Comparison of ENCODE assay signal across 17 cellular contexts in the genomic region with DNA sequence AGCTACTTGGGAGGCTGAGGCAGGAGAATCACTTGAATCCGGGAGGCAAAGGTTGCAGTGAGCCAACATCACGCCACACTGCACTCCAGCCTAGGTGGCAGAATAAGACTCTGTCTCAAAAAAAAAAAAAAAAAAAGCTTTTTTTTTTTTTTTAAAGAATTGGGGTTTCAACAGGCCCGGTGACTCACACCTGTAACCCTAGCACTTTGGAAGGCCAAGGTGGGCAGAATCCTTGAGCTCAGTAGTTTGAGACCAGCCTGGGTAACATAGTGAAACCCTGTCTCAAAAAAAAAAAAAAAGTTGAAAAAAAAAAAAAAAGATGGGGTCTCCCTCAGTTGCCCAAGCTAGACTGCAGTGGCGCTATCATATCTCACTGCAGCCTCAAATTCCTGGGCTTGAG. TPM values are rescaled to one million over a fixed set of nuclear protein-coding genes. Genes with fewer than 3 reads are reported as not detected.
A peak's percentile ranks its signal among the peaks of the same experiment; 100 is the strongest.
DNase-seq lines count a peak whose midpoint lies in the region; ATAC-seq and TF ChIP-seq lines count a peak whose summit lies in the region.
"Had no signal": no experiment of that assay in that cellular context is flagged by ENCODE, and none has a peak within 500 bp of the region (broad histone marks: within the 10 kb centered on the region; RNA-seq: fewer than 3 reads in every experiment).

No MANE protein-coding gene starts in this region.

- peaks cover 14 to 21% of the 10 kb centered on the region in 2 donors for H3K36me3 Mint-ChIP-seq in activated naive CD4-positive, alpha-beta T cell treated with anti-CD3 and anti-CD28 coated beads, Interleukin-2, amount 50 U/mL, for 72 hours

- no peak for DNase-seq in activated naive CD4-positive, alpha-beta T cell treated with anti-CD3 and anti-CD28 coated beads, Interleukin-2, amount 50 U/mL, for 72 hours (ENCODE audit: low spot score in 2 of 2)
- no peak for DNase-seq in activated naive CD4-positive, alpha-beta T cell treated with Interleukin-2 at 50 U/mL for 16 hours
- peak in 1 of 2 experiments; percentile 74 for DNase-seq in PC-9
- no peak for DNase-seq in sigmoid colon
- DNase-seq in MG63 = no peak
- no peak for DNase-seq in inferior parietal cortex (ENCODE audit: extremely low spot score)
- DNase-seq: activated CD4-positive, alpha-beta T cell treated with anti-CD3 and anti-CD28 coated beads, Interleukin-2, amount 50 U/mL, for 4 hours; activated T-cell treated with anti-CD3 and anti-CD28 coated beads, Interleukin-2, amount 50 U/mL, for 24 hours; CD4-positive, alpha-beta T cell; foreskin melanocyte; kidney glomerular epithelial cell; NCI-H526; SJCRH30; WERI-Rb-1 had no signal

- POLR2A ChIA-PET in PC-9 (lab: Charles Lee; ENCODE audit: unreplicated experiment) = interaction anchor here (0.5 to 1.4 kb wide), 8 partner anchors 14 to 269 kb away, joined by 3 to 41 read pairs (median 8); a partner anchor contains a TSS

- H3K4me1 ChIP-seq in PC-9 (replicated peaks; ENCODE audit: insufficient read depth) (peaks cover 72% of the 10 kb centered on the region), esophagus (ENCODE audit: control insufficient read depth in 2 of 2, insufficient read depth in 2 of 2, low read length in 1 of 2) (peaks cover 2 to 5% of the 10 kb centered on the region in 2 donors), sigmoid colon (peaks cover 0 to 83% (median 73%) of the 10 kb centered on the region in 4 donors)

- ATAC-seq in activated naive CD4-positive, alpha-beta T cell treated with anti-CD3 and anti-CD28 coated beads, Interleukin-2, amount 50 U/mL, for 72 hours = peak; percentile 12 to 53
- no peak for ATAC-seq in GM21619 (IDR thresholded peaks at IDR 0.05; ENCODE audit: unreplicated experiment)

- peaks cover 74% of the 10 kb centered on the region for H3F3A ChIP-seq in PC-9 (ENCODE audit: insufficient read depth, low read depth)

- no peaks in the 10 kb centered on the region; the same call in 1 of the 2 replicates for H4K20me1 ChIP-seq in PC-9 (ENCODE audit: insufficient read depth)

- H2AFZ ChIP-seq in PC-9 = no peak overlapping the region

- intact Hi-C loops in PC-9 (cut with micrococcal nuclease; ENCODE audit: unreplicated experiment) = no loop called here
- intact Hi-C loops in sigmoid colon (cut with DNase I) = no loop called here

- peaks cover 83% of the 10 kb centered on the region for H3K79me2 ChIP-seq in PC-9 (ENCODE audit: low read depth)

- H3K27me3 ChIP-seq in PC-9 (ENCODE audit: insufficient read depth, low read depth) (no peaks in the 10 kb centered on the region), esophagus (ENCODE audit: control insufficient read depth in 1 of 2, insufficient read depth in 2 of 2, low read length in 2 of 2) (no peaks in the 10 kb centered on the region), sigmoid colon (no peaks in the 10 kb centered on the region), MG63 (no peaks in the 10 kb centered on the region)
- H3K27me3 ChIP-seq: SJCRH30 had no signal

- CTCF ChIA-PET in PC-9 (lab: Charles Lee) = interaction anchor here (0.6 to 2.3 kb wide), 8 partner anchors 16 to 270 kb away, joined by 4 to 37 read pairs (median 16); a partner anchor contains a TSS

- H3K27ac Mint-ChIP-seq in activated naive CD4-positive, alpha-beta T cell treated with anti-CD3 and anti-CD28 coated beads, Interleukin-2, amount 50 U/mL, for 72 hours = no peak overlapping the region
- H3K27ac Mint-ChIP-seq: T-helper 1 cell treated with Interleukin-12 subunit alpha and Interleukin-12 subunit beta and Interleukin-4 antibody, amounts not matched to agents 30 μg/mL and 1 μg/mL, for 36 hours had no signal

- H3K36me3 ChIP-seq in PC-9 (ENCODE audit: low read depth) (peaks cover 15% of the 10 kb centered on the region), esophagus (ENCODE audit: control insufficient read depth in 2 of 2, insufficient read depth in 2 of 2, low read length in 1 of 2) (peaks cover 0 to 2% of the 10 kb centered on the region in 2 donors), sigmoid colon (no peaks in the 10 kb centered on the region), MG63 (peaks cover 27% of the 10 kb centered on the region)
- H3K36me3 ChIP-seq: SJCRH30, WERI-Rb-1 had no signal

- no peak for TF ChIP-seq EP300 in sigmoid colon (IDR thresholded peaks at IDR 0.05)

- H3K4me3 ChIP-seq in PC-9 (peak overlapping the region; percentile 36; the same call in 1 of the 2 replicates), esophagus (ENCODE audit: low read depth in 1 of 2, low read length in 2 of 2) (no peak overlapping the region), sigmoid colon (no peak overlapping the region), MG63 (no peak overlapping the region)
- H3K4me3 ChIP-seq: SJCRH30 had no signal

- BruUV-seq in PC-9 (replicated peaks; lab: Mats Ljungman, UMichigan) = no TSS peak

- no peak for TF ChIP-seq POLR2A in sigmoid colon (IDR thresholded peaks at IDR 0.05)

- H3K9me2 ChIP-seq in PC-9 (ENCODE audit: insufficient read depth) = no peaks in the 10 kb centered on the region

- no peaks in the 10 kb centered on the region for H3K9me3 Mint-ChIP-seq in activated naive CD4-positive, alpha-beta T cell treated with anti-CD3 and anti-CD28 coated beads, Interleukin-2, amount 50 U/mL, for 72 hours
- H3K9me3 Mint-ChIP-seq: activated T-cell treated with anti-CD3 and anti-CD28 coated beads, Interleukin-2, amount 50 U/mL, for 24 hours; CD4-positive, alpha-beta T cell; T-helper 1 cell treated with Interleukin-12 subunit alpha and Interleukin-12 subunit beta and Interleukin-4 antibody, amounts not matched to agents 30 μg/mL and 1 μg/mL, for 36 hours had no signal

- TF ChIP-seq CTCF in PC-9 (conservative IDR thresholded peaks at IDR 0.05) (0 out of 2 replicates have a peak, but pooled peaks have one; percentile 21), sigmoid colon (IDR thresholded peaks at IDR 0.05) (no peak)

- 74 to 85% methylated on average over 4 of the region's 4 CpGs for WGBS in esophagus, 2 donors
- WGBS in sigmoid colon, 2 donors = 91 to 94% methylated on average over 4 of the region's 4 CpGs

- H3K9me3 ChIP-seq in PC-9 (ENCODE audit: insufficient read depth, low read depth) (no peaks in the 10 kb centered on the region), esophagus (ENCODE audit: control insufficient read depth in 2 of 2, insufficient read depth in 1 of 2, low read depth in 1 of 2, low read length in 1 of 2) (no peaks in the 10 kb centered on the region), sigmoid colon (no peaks in the 10 kb centered on the region), MG63 (no peaks in the 10 kb centered on the region)
- H3K9me3 ChIP-seq: SJCRH30 had no signal

- H3K27ac ChIP-seq in PC-9 (peak overlapping the region; percentile 75), esophagus (ENCODE audit: low read depth in 2 of 2, low read length in 1 of 2) (peak overlapping the region; percentile 6 to 47), sigmoid colon (peak overlapping the region; percentile 30 to 99 (median 43))
- H3K27ac ChIP-seq: SJCRH30, WERI-Rb-1 had no signal

- H3K4me2 ChIP-seq in PC-9 = peak overlapping the region; percentile 82

RNA-seq across cellular contexts. Expression of a gene that starts 6.6 kb away (rescaled TPM):
- total RNA-seq in activated naive CD4-positive, alpha-beta T cell treated with anti-CD3 and anti-CD28 coated beads, Interleukin-2, amount 50 U/mL, for 72 hours = 1 to 10 TPM; 6.0 to 6.3 TPM
- total RNA-seq in PC-9 (2021) = 22.4 and 32.2 TPM in 2 replicates
- polyA plus RNA-seq in esophagus = 1 to 10 TPM; 3.7 to 4.5 TPM
- 10 to 100 TPM in 2 of 4 donors, 1 to 10 TPM in 2; 7.5 to 14.7 (median 11.2) TPM for total RNA-seq in sigmoid colon
- 1 to 10 TPM; 1.8 to 7.8 (median 6.6) TPM for polyA plus RNA-seq in sigmoid colon
- total RNA-seq in MG63 (2014; rRNA removed; shearing (Covaris generic); ENCODE audit: low replicate concordance) = 20.6 and 34.3 TPM in 2 replicates

RNA-seq across cellular contexts. Expression of a gene that starts 6.8 kb away (rescaled TPM):
- 10 to 100 TPM; 50.9 to 93.3 TPM for total RNA-seq in activated naive CD4-positive, alpha-beta T cell treated with anti-CD3 and anti-CD28 coated beads, Interleukin-2, amount 50 U/mL, for 72 hours
- 49.3 and 64.9 TPM in 2 replicates for total RNA-seq in PC-9 (2021)
- polyA plus RNA-seq in esophagus = 10 to 100 TPM; 20.4 to 24.2 TPM
- total RNA-seq in sigmoid colon = 10 to 100 TPM; 41.0 to 60.9 (median 49.4) TPM
- polyA plus RNA-seq in sigmoid colon = 10 to 100 TPM; 21.6 to 38.8 (median 24.7) TPM
- total RNA-seq in MG63 (2014; rRNA removed; shearing (Covaris generic); ENCODE audit: low replicate concordance) = 20.3 and 20.8 TPM in 2 replicates

RNA-seq across cellular contexts. Expression of a gene that starts 19.5 kb away (rescaled TPM):
- 10 to 100 TPM; 12.9 to 18.9 TPM for total RNA-seq in activated naive CD4-positive, alpha-beta T cell treated with anti-CD3 and anti-CD28 coated beads, Interleukin-2, amount 50 U/mL, for 72 hours
- 14.6 and 19.5 TPM in 2 replicates for total RNA-seq in PC-9 (2021)
- 1 to 10 TPM; 5.9 to 8.8 TPM for polyA plus RNA-seq in esophagus
- total RNA-seq in sigmoid colon = 10 to 100 TPM; 20.0 to 24.9 (median 21.9) TPM
- 10 to 100 TPM; 13.2 to 36.5 (median 20.1) TPM for polyA plus RNA-seq in sigmoid colon
- total RNA-seq in MG63 (2014; rRNA removed; shearing (Covaris generic); ENCODE audit: low replicate concordance) = 2.7 and 5.0 TPM in 2 replicates

RNA-seq across cellular contexts. Expression of a gene that starts 22.7 kb away (rescaled TPM):
- total RNA-seq in activated naive CD4-positive, alpha-beta T cell treated with anti-CD3 and anti-CD28 coated beads, Interleukin-2, amount 50 U/mL, for 72 hours = 1 to 10 TPM; 3.9 to 7.7 TPM
- total RNA-seq in PC-9 (2021) (92.4 and 138 TPM in 2 replicates), sigmoid colon (10 to 100 TPM; 27.4 to 45.7 (median 33.9) TPM)
- polyA plus RNA-seq in esophagus (10 to 100 TPM; 34.2 to 47.3 TPM), sigmoid colon (100 to 1,000 TPM; 114 to 274 (median 137) TPM)
- 9.4 and 13.3 TPM in 2 replicates for total RNA-seq in MG63 (2014; rRNA removed; shearing (Covaris generic); ENCODE audit: low replicate concordance)
